Comparison of ENCODE assay signal across 25 cellular contexts in the genomic region with DNA sequence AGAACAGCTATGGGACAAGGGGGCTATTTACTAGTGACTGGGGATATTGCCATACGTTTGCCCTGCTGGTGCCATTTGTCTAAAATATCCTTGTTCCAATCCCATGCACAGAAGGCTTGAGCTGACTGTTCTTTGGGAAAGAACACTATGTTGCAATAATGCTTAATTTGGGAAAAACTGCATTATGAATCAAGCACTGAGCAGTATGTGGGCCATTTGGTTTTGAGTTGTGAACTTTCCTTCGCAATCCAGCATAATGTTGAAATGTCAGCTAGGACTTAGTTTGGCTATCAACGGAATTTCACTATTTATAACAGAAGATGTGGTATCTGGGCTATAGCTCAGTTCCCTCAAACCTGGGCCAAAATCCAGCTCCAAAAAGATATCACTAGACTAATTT.
DNase-seq lines count a peak whose midpoint lies in the region; ATAC-seq and TF ChIP-seq lines count a peak whose summit lies in the region.
"Had no signal": no experiment of that assay in that cellular context is flagged by ENCODE, and none has a peak within 500 bp of the region (broad histone marks: within the 10 kb centered on the region; RNA-seq: fewer than 3 reads in every experiment).

No MANE protein-coding gene starts in this region.

- 57% methylated on average over 3 of the region's 3 CpGs for WGBS in esophagus muscularis mucosa

- DNase-seq in activated CD4-positive, alpha-beta T cell treated with anti-CD3 and anti-CD28 coated beads, Interleukin-2, amount 10 ng/mL, durations not matched to agents 24 days and 14 days: peak; percentile 8
- DNase-seq in activated CD4-positive, alpha-beta T cell treated with anti-CD3 and anti-CD28 coated beads, Interleukin-2, amount 10 ng/mL, durations not matched to agents 7 days and 5 days: no peak
- DNase-seq in esophagus muscularis mucosa (ENCODE audit: extremely low spot score) (no peak), left ventricle myocardium superior (no peak), progenitor cell of endocrine pancreas (ENCODE audit: low spot score, unreplicated experiment) (no peak), uterus (no peak)
- no peak for DNase-seq in stimulated activated CD8-positive, alpha-beta memory T cell treated with anti-CD3 and anti-CD28 coated beads, Interleukin-4, amount 100 ng/mL, for 48 hours
- DNase-seq: ACHN, BE2C, Calu3, DMS79 treated with DMSO at 0.1 percent for 48 hours, GF-D8, HCEC 1CT, Kasumi-1, NCI-H1105 treated with DMSO at 0.1 percent for 48 hours, NCI-H146, NCI-H1930, NCI-H446, NCI-H524 treated with DMSO at 0.1 percent for 48 hours, NCI-H774 had no signal

- H3K27ac ChIP-seq in esophagus muscularis mucosa (replicated peaks in 1 of 4) (peak overlapping the region; percentile 5 to 28 (median 17)), uterus (no peak overlapping the region)
- H3K27ac ChIP-seq: 22Rv1, HL-60, SJSA1 had no signal

- no peak for TF ChIP-seq CTCF in esophagus muscularis mucosa (IDR thresholded peaks at IDR 0.05)
- TF ChIP-seq CTCF in progenitor cell of endocrine pancreas (IDR thresholded peaks at IDR 0.05; ENCODE audit: unreplicated experiment): no peak
- TF ChIP-seq CTCF in uterus (IDR thresholded peaks at IDR 0.05): no peak

- no peak overlapping the region for H3K4me3 Mint-ChIP-seq in activated CD4-positive, alpha-beta T cell treated with anti-CD3 and anti-CD28 coated beads, Interleukin-2, amount 10 ng/mL, durations not matched to agents 24 days and 14 days
- H3K4me3 Mint-ChIP-seq in activated CD4-positive, alpha-beta T cell treated with anti-CD3 and anti-CD28 coated beads, Interleukin-2, amount 10 ng/mL, durations not matched to agents 7 days and 5 days: no peak overlapping the region
- H3K4me3 Mint-ChIP-seq in progenitor cell of endocrine pancreas (ENCODE audit: low read depth): no peak overlapping the region
- H3K4me3 Mint-ChIP-seq: CD14-positive monocyte had no signal

- no peaks in the 10 kb centered on the region for H3K36me3 Mint-ChIP-seq in activated CD4-positive, alpha-beta T cell treated with anti-CD3 and anti-CD28 coated beads, Interleukin-2, amount 10 ng/mL, durations not matched to agents 24 days and 14 days (ENCODE audit: low read depth)
- no peaks in the 10 kb centered on the region for H3K36me3 Mint-ChIP-seq in activated CD4-positive, alpha-beta T cell treated with anti-CD3 and anti-CD28 coated beads, Interleukin-2, amount 10 ng/mL, durations not matched to agents 7 days and 5 days (ENCODE audit: low read depth)
- no peaks in the 10 kb centered on the region for H3K36me3 Mint-ChIP-seq in progenitor cell of endocrine pancreas (ENCODE audit: insufficient read depth)
- H3K36me3 Mint-ChIP-seq: CD14-positive monocyte had no signal

- H3K36me3 ChIP-seq in esophagus muscularis mucosa (no peaks in the 10 kb centered on the region), uterus (no peaks in the 10 kb centered on the region)
- H3K36me3 ChIP-seq: BE2C, SJSA1 had no signal

- intact Hi-C loops in activated CD4-positive, alpha-beta T cell treated with anti-CD3 and anti-CD28 coated beads, Interleukin-2, amount 10 ng/mL, durations not matched to agents 24 days and 14 days (cut with micrococcal nuclease): no loop called here
- intact Hi-C loops in esophagus muscularis mucosa (cut with DNase I) (no loop called here), left ventricle myocardium superior (cut with micrococcal nuclease) (no loop called here), uterus (cut with DNase I; ENCODE audit: low total_unique reads) (no loop called here)

- H3K4me1 ChIP-seq in esophagus muscularis mucosa: peaks cover 0 to 18% (median 14%) of the 10 kb centered on the region in 4 donors
- peaks cover 0 to 4% of the 10 kb centered on the region in 2 donors for H3K4me1 ChIP-seq in uterus
- H3K4me1 ChIP-seq: BE2C, SJSA1 had no signal

- TF ChIP-seq POLR2A in esophagus muscularis mucosa (IDR thresholded peaks at IDR 0.05; ENCODE audit: low read depth): no peak
- no peak for TF ChIP-seq POLR2A in uterus (IDR thresholded peaks at IDR 0.05)

- no peak for TF ChIP-seq EP300 in esophagus muscularis mucosa (IDR thresholded peaks at IDR 0.05)

- peak; percentile 80 for ATAC-seq in left ventricle myocardium superior
- ATAC-seq in HG03045 (IDR thresholded peaks at IDR 0.05; ENCODE audit: unreplicated experiment): no peak

- H3K27me3 Mint-ChIP-seq in activated CD4-positive, alpha-beta T cell treated with anti-CD3 and anti-CD28 coated beads, Interleukin-2, amount 10 ng/mL, durations not matched to agents 24 days and 14 days: no peaks in the 10 kb centered on the region
- H3K27me3 Mint-ChIP-seq in activated CD4-positive, alpha-beta T cell treated with anti-CD3 and anti-CD28 coated beads, Interleukin-2, amount 10 ng/mL, durations not matched to agents 7 days and 5 days: no peaks in the 10 kb centered on the region
- H3K27me3 Mint-ChIP-seq in progenitor cell of endocrine pancreas: peaks cover 35% of the 10 kb centered on the region

- H3K27ac Mint-ChIP-seq in activated CD4-positive, alpha-beta T cell treated with anti-CD3 and anti-CD28 coated beads, Interleukin-2, amount 10 ng/mL, durations not matched to agents 24 days and 14 days: no peak overlapping the region
- H3K27ac Mint-ChIP-seq in activated CD4-positive, alpha-beta T cell treated with anti-CD3 and anti-CD28 coated beads, Interleukin-2, amount 10 ng/mL, durations not matched to agents 7 days and 5 days: no peak overlapping the region
- peak overlapping the region; percentile 26 for H3K27ac Mint-ChIP-seq in progenitor cell of endocrine pancreas
- H3K27ac Mint-ChIP-seq: CD14-positive monocyte had no signal

- H3K9me3 ChIP-seq in esophagus muscularis mucosa (no peaks in the 10 kb centered on the region), uterus (no peaks in the 10 kb centered on the region)
- H3K9me3 ChIP-seq: BE2C had no signal

- H3K9me3 Mint-ChIP-seq in activated CD4-positive, alpha-beta T cell treated with anti-CD3 and anti-CD28 coated beads, Interleukin-2, amount 10 ng/mL, durations not matched to agents 24 days and 14 days: no peaks in the 10 kb centered on the region
- no peaks in the 10 kb centered on the region for H3K9me3 Mint-ChIP-seq in activated CD4-positive, alpha-beta T cell treated with anti-CD3 and anti-CD28 coated beads, Interleukin-2, amount 10 ng/mL, durations not matched to agents 7 days and 5 days
- no peaks in the 10 kb centered on the region for H3K9me3 Mint-ChIP-seq in progenitor cell of endocrine pancreas (ENCODE audit: low read depth)

- no peaks in the 10 kb centered on the region for H3K4me1 Mint-ChIP-seq in activated CD4-positive, alpha-beta T cell treated with anti-CD3 and anti-CD28 coated beads, Interleukin-2, amount 10 ng/mL, durations not matched to agents 24 days and 14 days
- no peaks in the 10 kb centered on the region for H3K4me1 Mint-ChIP-seq in activated CD4-positive, alpha-beta T cell treated with anti-CD3 and anti-CD28 coated beads, Interleukin-2, amount 10 ng/mL, durations not matched to agents 7 days and 5 days
- peaks cover 2% of the 10 kb centered on the region for H3K4me1 Mint-ChIP-seq in progenitor cell of endocrine pancreas (ENCODE audit: low read depth)
- H3K4me1 Mint-ChIP-seq: CD14-positive monocyte had no signal

- POLR2A ChIA-PET in activated CD4-positive, alpha-beta T cell treated with anti-CD3 and anti-CD28 coated beads, Interleukin-2, amount 10 ng/mL, durations not matched to agents 7 days and 5 days (lab: Charles Lee): no interaction called here

- H3K4me3 ChIP-seq in esophagus muscularis mucosa (peak overlapping the region in 3 of 4 donors; percentile 27 to 44 (median 35)), uterus (no peak overlapping the region)
- H3K4me3 ChIP-seq: SJSA1 had no signal

- CTCF ChIA-PET in activated CD4-positive, alpha-beta T cell treated with anti-CD3 and anti-CD28 coated beads, Interleukin-2, amount 10 ng/mL, durations not matched to agents 7 days and 5 days (lab: Charles Lee): no interaction called here

- H3K27me3 ChIP-seq in esophagus muscularis mucosa: peaks cover 0 to 38% (median 0%) of the 10 kb centered on the region in 4 donors
- peaks cover 0 to 5% of the 10 kb centered on the region in 2 donors for H3K27me3 ChIP-seq in uterus
- H3K27me3 ChIP-seq: BE2C, SJSA1 had no signal

Comparison
In these comparisons a context has a peak if more than half of its experiments do, and no peak if none do; other contexts are left out.
1. H3K27ac ChIP-seq: peak in esophagus muscularis mucosa (4 of 4); none in uterus (0 of 2).
2. H3K4me3 ChIP-seq: peak in esophagus muscularis mucosa (3 of 4); none in uterus (0 of 2).